1 cellular context compared by ENCODE assay signal in genomic region chr6:18261877-18262276, GRCh38.
TF ChIP-seq lines count a peak whose summit lies in the region.

No MANE protein-coding gene starts in this region.

TF ChIP-seq in HCT116, 20 proteins besides CTCF, POLR2A, EP300 and RAD21 (continued from another document):
- no peak for TF ChIP-seq ZBTB33 (IDR thresholded peaks at IDR 0.05; ENCODE audit: extremely low read depth, insufficient replicate concordance, low read length)
- TF ChIP-seq YY1 (IDR thresholded peaks at IDR 0.05; ENCODE audit: extremely low read depth, insufficient replicate concordance, low read depth, low read length), result no peak
- no peak for TF ChIP-seq JUND (IDR thresholded peaks at IDR 0.05)
